In the genomic region with DNA sequence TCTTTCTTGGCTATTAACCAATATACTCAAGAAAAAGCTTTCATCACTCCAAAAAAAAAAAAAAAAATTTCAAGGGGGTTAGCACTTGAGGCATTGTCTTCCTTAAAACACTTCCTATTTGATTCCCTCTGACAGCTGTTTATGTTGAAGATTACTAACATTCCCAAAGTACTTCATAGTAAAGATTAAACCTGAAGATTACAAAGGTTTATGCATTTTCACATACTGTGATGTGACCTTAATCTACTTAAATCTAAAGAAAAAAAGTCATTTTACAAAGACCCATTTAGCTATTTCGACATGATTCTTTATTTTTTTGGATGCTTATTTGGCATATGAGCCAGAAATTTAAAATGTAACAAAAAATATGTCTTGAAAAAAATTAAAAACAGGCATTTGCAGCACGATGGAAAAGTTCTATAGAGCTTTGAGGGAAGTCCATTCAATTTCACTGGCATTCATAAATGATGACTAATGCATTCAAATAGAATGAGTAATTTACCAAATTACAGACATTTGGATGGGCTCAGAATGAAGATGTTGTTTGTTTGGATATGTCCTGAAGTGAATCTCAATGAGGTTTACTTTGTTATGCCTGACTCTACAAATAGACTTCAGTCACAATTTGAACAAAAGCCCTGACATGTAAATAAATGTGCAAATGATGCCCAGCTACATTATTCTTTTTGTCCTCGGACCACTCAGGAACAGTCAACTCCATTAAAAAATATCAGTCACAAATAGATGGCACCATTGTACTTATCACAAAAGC, we compare ENCODE assay signal across 11 cellular contexts.
DNase-seq lines count a peak whose midpoint lies in the region; ATAC-seq and TF ChIP-seq lines count a peak whose summit lies in the region.
"Had no signal": no experiment of that assay in that cellular context is flagged by ENCODE, and none has a peak within 500 bp of the region (broad histone marks: within the 10 kb centered on the region; RNA-seq: fewer than 3 reads in every experiment).

No MANE protein-coding gene starts in this region.

- 12% methylated on average over 3 of the region's 3 CpGs for WGBS in SK-N-SH (ENCODE audit: low lambda C conversion rate)

- no peaks in the 10 kb centered on the region for H3K36me3 Mint-ChIP-seq in mesothelial cell of epicardium

- no peak overlapping the region for H3K4me3 Mint-ChIP-seq in mesothelial cell of epicardium

- no peak for ATAC-seq in HG02623 (IDR thresholded peaks at IDR 0.05; ENCODE audit: unreplicated experiment)
- no peak for ATAC-seq in mucosa of descending colon

- TF ChIP-seq CTCF in AG10803 (conservative IDR thresholded peaks at IDR 0.05; ENCODE audit: low read length) (peak; percentile 11; the same call in 1 of the 2 replicates), SK-N-SH (IDR thresholded peaks at IDR 0.05) (peak; percentile 41), mesothelial cell of epicardium (IDR thresholded peaks at IDR 0.05; ENCODE audit: unreplicated experiment) (no peak), mucosa of descending colon (IDR thresholded peaks at IDR 0.05) (no peak)

- intact Hi-C loops in mucosa of descending colon (cut with DNase I, micrococcal nuclease), result no loop called here

- TF ChIP-seq EP300 in SK-N-SH (IDR thresholded peaks at IDR 0.05; ENCODE audit: borderline replicate concordance in 1 of 2, low read depth in 1 of 2, low read length in 1 of 2), result peak; percentile 4 to 89; a peak in 3 of 4 replicates

- peak; percentile 20; the same call in 1 of the 2 replicates for TF ChIP-seq RAD21 in SK-N-SH (IDR thresholded peaks at IDR 0.05; ENCODE audit: low read length)

- peaks cover 0 to 23% of the 10 kb centered on the region in 2 experiments; a peak in 3 of 4 replicates for H3K4me1 ChIP-seq in SK-N-SH (ENCODE audit: control insufficient read depth in 1 of 2, insufficient read depth in 2 of 2, low read depth in 1 of 2, low read length in 1 of 2)
- no peaks in the 10 kb centered on the region for H3K4me1 ChIP-seq in mucosa of descending colon (ENCODE audit: low read depth)

- H3K36me3 ChIP-seq in SK-N-SH (replicated peaks in 1 of 2; ENCODE audit: control insufficient read depth in 1 of 2, insufficient read depth in 2 of 2, low read length in 1 of 2), result no peaks in the 10 kb centered on the region
- H3K36me3 ChIP-seq in mucosa of descending colon (ENCODE audit: low read depth), result no peaks in the 10 kb centered on the region
- H3K36me3 ChIP-seq: thoracic aorta had no signal

- H3K9me3 Mint-ChIP-seq in mesothelial cell of epicardium, result no peaks in the 10 kb centered on the region

- peaks cover 43% of the 10 kb centered on the region for H3F3A ChIP-seq in SK-N-SH (replicated peaks; ENCODE audit: insufficient read depth)

- no peaks in the 10 kb centered on the region for H3K27me3 ChIP-seq in SK-N-SH (ENCODE audit: insufficient read depth)

- DNase-seq in AG10803 (ENCODE audit: low read depth) (peak; percentile 87), NCI-H1092 (lab: John Stamatoyannopoulos, UW) (peak; percentile 34), SK-N-SH (no peak), inferior parietal cortex (ENCODE audit: extremely low spot score) (peak; percentile 42), KG1 (lab: John Stamatoyannopoulos, UW) (no peak), mesothelial cell of epicardium (ENCODE audit: low spot score in 2 of 2, unreplicated experiment in 2 of 2) (no peak), mucosa of descending colon (no peak)
- DNase-seq: DND-41, small intestine had no signal

- peaks cover 18% of the 10 kb centered on the region for H3K4me1 Mint-ChIP-seq in mesothelial cell of epicardium

- CTCF ChIA-PET in SK-N-SH (lab: Yijun Ruan, JAX), result interaction anchor here (0.7 to 2.4 kb wide), 4 partner anchors 14 to 1162 kb away, joined by 3 to 5 read pairs (median 3); no protein-coding TSS in a partner anchor

- H3K79me2 ChIP-seq in SK-N-SH (ENCODE audit: insufficient read depth), result no peaks in the 10 kb centered on the region

- no peaks in the 10 kb centered on the region for H3K9me2 ChIP-seq in SK-N-SH

- no peaks in the 10 kb centered on the region for H3K27me3 Mint-ChIP-seq in mesothelial cell of epicardium (ENCODE audit: low read depth)

- peak overlapping the region; percentile 87 to 89; a peak in 3 of 4 replicates for H3K27ac ChIP-seq in SK-N-SH (ENCODE audit: low read depth in 2 of 2, low read length in 1 of 2)
- H3K27ac ChIP-seq: thoracic aorta had no signal

- H3K9ac ChIP-seq in SK-N-SH, result peak overlapping the region; percentile 60; the same call in 1 of the 2 replicates

- POLR2A ChIA-PET in SK-N-SH (lab: Yijun Ruan, JAX), result no interaction called here

- H2AFZ ChIP-seq in SK-N-SH (ENCODE audit: low read depth), result peak overlapping the region; percentile 14; the same call in 1 of the 2 replicates

- H3K4me3 ChIP-seq in AG10803 (ENCODE audit: low read length) (no peak overlapping the region), SK-N-SH (ENCODE audit: low read depth in 2 of 2, low read length in 1 of 2) (no peak overlapping the region), mucosa of descending colon (no peak overlapping the region)
- H3K4me3 ChIP-seq: thoracic aorta had no signal

- H3K4me2 ChIP-seq in SK-N-SH, result peak overlapping the region; percentile 44

- H3K9me3 ChIP-seq in SK-N-SH (no peaks in the 10 kb centered on the region), mucosa of descending colon (no peaks in the 10 kb centered on the region)
- H3K9me3 ChIP-seq: thoracic aorta had no signal

- H4K20me1 ChIP-seq in SK-N-SH (ENCODE audit: insufficient read depth), result no peaks in the 10 kb centered on the region

- H3K27ac Mint-ChIP-seq in mesothelial cell of epicardium, result no peak overlapping the region

TF ChIP-seq in SK-N-SH, 30 proteins besides CTCF, POLR2A, EP300 and RAD21:
- TF ChIP-seq NFIC (IDR thresholded peaks at IDR 0.05; ENCODE audit: borderline replicate concordance) (peak; percentile 69), FOSL2 (IDR thresholded peaks at IDR 0.05; ENCODE audit: borderline replicate concordance, low read depth) (peak; percentile 88), TEAD4 (IDR thresholded peaks at IDR 0.05; ENCODE audit: borderline replicate concordance, insufficient read depth) (peak; percentile 86), TAF1 (IDR thresholded peaks at IDR 0.05; ENCODE audit: borderline replicate concordance, low read depth, low read length) (no peak), TCF12 (IDR thresholded peaks at IDR 0.05) (peak; percentile 94), SMC3 (IDR thresholded peaks at IDR 0.05; ENCODE audit: low read depth, low read length) (no peak; the same call in 1 of the 2 replicates), MEF2A (IDR thresholded peaks at IDR 0.05; ENCODE audit: borderline replicate concordance, low read depth) (peak; percentile 41; the same call in 1 of the 2 replicates), JUND (IDR thresholded peaks at IDR 0.05) (peak; percentile 89), POLR2AphosphoS5 (IDR thresholded peaks at IDR 0.05; ENCODE audit: low read depth, low read length) (peak; percentile 22; the same call in 1 of the 2 replicates), RXRA (IDR thresholded peaks at IDR 0.05; ENCODE audit: borderline replicate concordance, low read depth) (peak; percentile 64; the same call in 1 of the 2 replicates), FOXJ3 (CRISPR knock-in tag; IDR thresholded peaks at IDR 0.05) (no peak), FOXM1 (IDR thresholded peaks at IDR 0.05; ENCODE audit: low read depth) (peak; percentile 76), RCOR1 (IDR thresholded peaks at IDR 0.05; ENCODE audit: low read length) (no peak)
- TF ChIP-seq, protein P1, sequence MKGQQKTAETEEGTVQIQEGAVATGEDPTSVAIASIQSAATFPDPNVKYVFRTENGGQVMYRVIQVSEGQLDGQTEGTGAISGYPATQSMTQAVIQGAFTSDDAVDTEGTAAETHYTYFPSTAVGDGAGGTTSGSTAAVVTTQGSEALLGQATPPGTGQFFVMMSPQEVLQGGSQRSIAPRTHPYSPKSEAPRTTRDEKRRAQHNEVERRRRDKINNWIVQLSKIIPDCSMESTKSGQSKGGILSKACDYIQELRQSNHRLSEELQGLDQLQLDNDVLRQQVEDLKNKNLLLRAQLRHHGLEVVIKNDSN (IDR thresholded peaks at IDR 0.05; ENCODE audit: borderline replicate concordance, low read depth), result no peak
- TF ChIP-seq, protein P2, sequence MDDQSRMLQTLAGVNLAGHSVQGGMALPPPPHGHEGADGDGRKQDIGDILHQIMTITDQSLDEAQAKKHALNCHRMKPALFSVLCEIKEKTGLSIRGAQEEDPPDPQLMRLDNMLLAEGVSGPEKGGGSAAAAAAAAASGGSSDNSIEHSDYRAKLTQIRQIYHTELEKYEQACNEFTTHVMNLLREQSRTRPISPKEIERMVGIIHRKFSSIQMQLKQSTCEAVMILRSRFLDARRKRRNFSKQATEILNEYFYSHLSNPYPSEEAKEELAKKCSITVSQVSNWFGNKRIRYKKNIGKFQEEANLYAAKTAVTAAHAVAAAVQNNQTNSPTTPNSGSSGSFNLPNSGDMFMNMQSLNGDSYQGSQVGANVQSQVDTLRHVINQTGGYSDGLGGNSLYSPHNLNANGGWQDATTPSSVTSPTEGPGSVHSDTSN (IDR thresholded peaks at IDR 0.05), result peak; percentile 91
- TF ChIP-seq, protein P3, sequence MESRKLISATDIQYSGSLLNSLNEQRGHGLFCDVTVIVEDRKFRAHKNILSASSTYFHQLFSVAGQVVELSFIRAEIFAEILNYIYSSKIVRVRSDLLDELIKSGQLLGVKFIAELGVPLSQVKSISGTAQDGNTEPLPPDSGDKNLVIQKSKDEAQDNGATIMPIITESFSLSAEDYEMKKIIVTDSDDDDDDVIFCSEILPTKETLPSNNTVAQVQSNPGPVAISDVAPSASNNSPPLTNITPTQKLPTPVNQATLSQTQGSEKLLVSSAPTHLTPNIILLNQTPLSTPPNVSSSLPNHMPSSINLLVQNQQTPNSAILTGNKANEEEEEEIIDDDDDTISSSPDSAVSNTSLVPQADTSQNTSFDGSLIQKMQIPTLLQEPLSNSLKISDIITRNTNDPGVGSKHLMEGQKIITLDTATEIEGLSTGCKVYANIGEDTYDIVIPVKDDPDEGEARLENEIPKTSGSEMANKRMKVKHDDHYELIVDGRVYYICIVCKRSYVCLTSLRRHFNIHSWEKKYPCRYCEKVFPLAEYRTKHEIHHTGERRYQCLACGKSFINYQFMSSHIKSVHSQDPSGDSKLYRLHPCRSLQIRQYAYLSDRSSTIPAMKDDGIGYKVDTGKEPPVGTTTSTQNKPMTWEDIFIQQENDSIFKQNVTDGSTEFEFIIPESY (IDR thresholded peaks at IDR 0.05; ENCODE audit: borderline replicate concordance, low read depth), result 0 out of 2 replicates have a peak, but pooled peaks have one; percentile 16

Comparison
In these comparisons a context has a peak if more than half of its experiments do, and no peak if none do; other contexts are left out.
1. DNase-seq: peak in AG10803 (single experiment), NCI-H1092 (single experiment) and inferior parietal cortex (single experiment); none in SK-N-SH (single experiment), KG1 (single experiment), mesothelial cell of epicardium (0 of 2) and mucosa of descending colon (0 of 3).
2. CTCF ChIP-seq: peak in AG10803 (single experiment) and SK-N-SH (single experiment); none in mesothelial cell of epicardium (single experiment) and mucosa of descending colon (single experiment).